ENCODE assay signal across 8 cellular contexts in genomic region chr11:105609832-105610781, GRCh38. TPM values are rescaled to one million over a fixed set of nuclear protein-coding genes. Genes with fewer than 3 reads are reported as not detected.
DNase-seq lines count a peak whose midpoint lies in the region; ATAC-seq and TF ChIP-seq lines count a peak whose summit lies in the region.

TSS of gene GRIA4 (plus strand) at chr11:105610073. CDS start at chr11:105610998, 925 bp downstream.

- H3K27ac ChIP-seq in osteoblast (ENCODE audit: low read depth, low read length) = no peak within 1 kb of the TSS

- DNase-seq in BE2C (peak; percentile 88), glutamatergic neuron (peak; percentile 79), osteoblast (ENCODE audit: insufficient read length, low spot score, missing footprints) (peak; percentile 42), COLO668 (lab: John Stamatoyannopoulos, UW; ENCODE audit: unreplicated experiment) (no peak), MV-4-11 (lab: John Stamatoyannopoulos, UW) (no peak)

- no peaks in the 10 kb centered on the region for H4K20me1 ChIP-seq in osteoblast (ENCODE audit: insufficient read depth, low read length)

- no peaks in the 10 kb centered on the region for H3K27me3 ChIP-seq in BE2C
- H3K27me3 ChIP-seq in osteoblast (ENCODE audit: insufficient read depth, low read length) = peaks cover 10% of the 10 kb centered on the region

- peak within 1 kb of the TSS; percentile 47 for H2AFZ ChIP-seq in osteoblast (ENCODE audit: low read length)

- H3K36me3 Mint-ChIP-seq in IgD-negative memory B cell = no peaks in the 10 kb centered on the region
- no peaks in the 10 kb centered on the region for H3K36me3 Mint-ChIP-seq in activated naive CD8-positive, alpha-beta T cell
- H3K36me3 Mint-ChIP-seq in glutamatergic neuron (ENCODE audit: unreplicated experiment) = no peaks in the 10 kb centered on the region

- H3K4me1 ChIP-seq in BE2C = no peaks in the 10 kb centered on the region
- no peaks in the 10 kb centered on the region for H3K4me1 ChIP-seq in osteoblast (ENCODE audit: insufficient read depth, low read length)

- no peak within 1 kb of the TSS for H3K27ac Mint-ChIP-seq in IgD-negative memory B cell
- H3K27ac Mint-ChIP-seq in activated naive CD8-positive, alpha-beta T cell = no peak within 1 kb of the TSS
- H3K27ac Mint-ChIP-seq in glutamatergic neuron (ENCODE audit: unreplicated experiment) = peak within 1 kb of the TSS; percentile 49

- H3K4me2 ChIP-seq in osteoblast (ENCODE audit: insufficient read depth, low read length) = peak within 1 kb of the TSS; percentile 47

- H3K4me3 Mint-ChIP-seq in IgD-negative memory B cell = peak within 1 kb of the TSS in 3 of 4 donors; percentile 7 to 54 (median 27)
- H3K4me3 Mint-ChIP-seq in activated naive CD8-positive, alpha-beta T cell = peak within 1 kb of the TSS; percentile 44
- H3K4me3 Mint-ChIP-seq in glutamatergic neuron (ENCODE audit: unreplicated experiment) = peak within 1 kb of the TSS; percentile 96

- no peaks in the 10 kb centered on the region for H3K79me2 ChIP-seq in osteoblast (ENCODE audit: insufficient read depth, low read length)

- H3K4me1 Mint-ChIP-seq in IgD-negative memory B cell (peaks cover 0 to 12% (median 11%) of the 10 kb centered on the region in 3 donors), glutamatergic neuron (ENCODE audit: low read depth, unreplicated experiment) (peaks cover 3% of the 10 kb centered on the region)
- H3K4me1 Mint-ChIP-seq in activated naive CD8-positive, alpha-beta T cell (ENCODE audit: low read depth) = peaks cover 22% of the 10 kb centered on the region

- no peaks in the 10 kb centered on the region for H3K9me3 ChIP-seq in BE2C
- H3K9me3 ChIP-seq in osteoblast (ENCODE audit: low read depth, low read length) = no peaks in the 10 kb centered on the region

- ATAC-seq in GM18867 (IDR thresholded peaks at IDR 0.05; ENCODE audit: unreplicated experiment) = no peak

- H3K4me3 ChIP-seq in BE2C (ENCODE audit: low read depth, low read length) (peak within 1 kb of the TSS; percentile 81), osteoblast (ENCODE audit: insufficient read depth, low read length) (peak within 1 kb of the TSS; percentile 40)

- H3K9me3 Mint-ChIP-seq in IgD-negative memory B cell = peaks cover 2 to 5% (median 3%) of the 10 kb centered on the region in 3 donors
- H3K9me3 Mint-ChIP-seq in activated naive CD8-positive, alpha-beta T cell (ENCODE audit: low read depth) = no peaks in the 10 kb centered on the region
- H3K9me3 Mint-ChIP-seq in glutamatergic neuron (ENCODE audit: unreplicated experiment) = peaks cover 8% of the 10 kb centered on the region

- H3K36me3 ChIP-seq in BE2C (no peaks in the 10 kb centered on the region), osteoblast (ENCODE audit: insufficient read depth, low read length) (no peaks in the 10 kb centered on the region)

- H3K27me3 Mint-ChIP-seq in IgD-negative memory B cell (peaks cover 28% of the 10 kb centered on the region), glutamatergic neuron (ENCODE audit: unreplicated experiment) (peaks cover 6% of the 10 kb centered on the region)
- peaks cover 30% of the 10 kb centered on the region for H3K27me3 Mint-ChIP-seq in activated naive CD8-positive, alpha-beta T cell

- peak; percentile 24; the same call in 1 of the 2 replicates for TF ChIP-seq CTCF in BE2C (IDR thresholded peaks at IDR 0.05; ENCODE audit: low read depth, low read length)
- TF ChIP-seq CTCF in glutamatergic neuron (IDR thresholded peaks at IDR 0.05; ENCODE audit: partially characterized antibody, unreplicated experiment) = no peak
- no peak for TF ChIP-seq CTCF in osteoblast (IDR thresholded peaks at IDR 0.05; ENCODE audit: extremely low read depth, low read depth, low read length)

RNA-seq across cellular contexts. Expression of gene GRIA4, which starts in this region (rescaled TPM):
- 64.1 TPM for polyA plus RNA-seq in BE2C (2012; ENCODE audit: insufficient read depth, insufficient read length, low read depth)
- polyA plus RNA-seq in IgD-negative memory B cell = not detected
- total RNA-seq in glutamatergic neuron (ENCODE audit: unreplicated experiment) (13.6 TPM), osteoblast (not detected in 2 replicates)

Comparison
In these comparisons a context has a peak if more than half of its experiments do, and no peak if none do; other contexts are left out.
1. RNA of gene GRIA4 (total RNA-seq): 13.6 TPM in glutamatergic neuron (single experiment); not detected in osteoblast; every median in the first group is over 10 times any median in the second.
2. Peak in DNase-seq, H3K4me3 ChIP-seq and H3K4me2 ChIP-seq in osteoblast; RNA of the gene not detected or under 1 TPM.
3. DNase-seq: peak in BE2C (single experiment) and glutamatergic neuron (single experiment); none in COLO668 (single experiment) and MV-4-11 (single experiment).
4. H3K4me3 Mint-ChIP-seq: peak in every context shown above with its lines; median percentile 96 in glutamatergic neuron; 44 in activated naive CD8-positive, alpha-beta T cell; 27 in IgD-negative memory B cell.